Comparison of ENCODE assay signal across 14 cellular contexts in genomic region chr7:130394421-130395188, GRCh38. TPM values are rescaled to one million over a fixed set of nuclear protein-coding genes. Genes with fewer than 3 reads are reported as not detected.
DNase-seq lines count a peak whose midpoint lies in the region; ATAC-seq and TF ChIP-seq lines count a peak whose summit lies in the region.
"Had no signal": no experiment of that assay in that cellular context is flagged by ENCODE, and none has a peak within 500 bp of the region (broad histone marks: within the 10 kb centered on the region; RNA-seq: fewer than 3 reads in every experiment).

No MANE protein-coding gene starts in this region.

- POLR2A ChIA-PET in CD4-positive, alpha-beta T cell (lab: Charles Lee) = interaction anchor here (0.8 to 1.3 kb wide), 5 partner anchors 19 to 189 kb away, joined by 3 to 7 read pairs (median 4); partner anchors contain the start of genes CEP41 and TMEM209

- H3F3A ChIP-seq in smooth muscle cell (ENCODE audit: low read depth) = peaks cover 5% of the 10 kb centered on the region

- peak; percentile 24 for TF ChIP-seq CTCF in CD4-positive, alpha-beta T cell (IDR thresholded peaks at IDR 0.05)
- TF ChIP-seq CTCF in GM10266 (IDR thresholded peaks at IDR 0.05; ENCODE audit: control insufficient read depth, insufficient read depth, low read depth, missing control alignments) = no peak
- no peak for TF ChIP-seq CTCF in omental fat pad (IDR thresholded peaks at IDR 0.05)
- TF ChIP-seq CTCF in smooth muscle cell (IDR thresholded peaks at IDR 0.05; ENCODE audit: borderline replicate concordance, insufficient read depth, poor library complexity, severe bottlenecking) = no peak

- H2AFZ ChIP-seq in mesenchymal stem cell (ENCODE audit: low read depth, low read length) (no peak overlapping the region), smooth muscle cell (ENCODE audit: low read depth) (no peak overlapping the region)

- no peaks in the 10 kb centered on the region for H3K79me1 ChIP-seq in mesenchymal stem cell (replicated peaks; ENCODE audit: low read length, poor library complexity, severe bottlenecking)

- no peaks in the 10 kb centered on the region for H3K79me2 ChIP-seq in smooth muscle cell (ENCODE audit: low read depth)

- H3K4ac ChIP-seq in mesenchymal stem cell (ENCODE audit: low read depth in 1 of 2, low read length in 2 of 2) = no peak overlapping the region

- H3K36me3 Mint-ChIP-seq in CD4-positive, alpha-beta T cell (ENCODE audit: low read depth) = peaks cover 14% of the 10 kb centered on the region
- peaks cover 7% of the 10 kb centered on the region for H3K36me3 Mint-ChIP-seq in activated CD8-positive, alpha-beta memory T cell treated with anti-CD3 and anti-CD28 coated beads, Interleukin-2, amount 10 ng/mL, durations not matched to agents 7 days and 5 days

- H3K9ac ChIP-seq in mesenchymal stem cell (ENCODE audit: low read length) = no peak overlapping the region
- H3K9ac ChIP-seq in smooth muscle cell (ENCODE audit: low read depth) = no peak overlapping the region

- no peak overlapping the region for H3K4me2 ChIP-seq in mesenchymal stem cell (ENCODE audit: low read length, poor library complexity, severe bottlenecking)
- H3K4me2 ChIP-seq in smooth muscle cell = no peak overlapping the region

- no peak overlapping the region for H2BK120ac ChIP-seq in mesenchymal stem cell (ENCODE audit: low read depth, low read length)

- 97% methylated on average over 7 of the region's 7 CpGs for WGBS in mesenchymal stem cell
- WGBS in smooth muscle cell (ENCODE audit: low lambda C conversion rate) = 86% methylated on average over 7 of the region's 7 CpGs

- no peaks in the 10 kb centered on the region for H4K20me1 ChIP-seq in smooth muscle cell (ENCODE audit: low read depth)

- H3K4me3 Mint-ChIP-seq in CD4-positive, alpha-beta T cell = peak overlapping the region; percentile 82
- H3K4me3 Mint-ChIP-seq in activated CD8-positive, alpha-beta memory T cell treated with anti-CD3 and anti-CD28 coated beads, Interleukin-2, amount 10 ng/mL, durations not matched to agents 7 days and 5 days = peak overlapping the region; percentile 34

- no peak overlapping the region for H2BK12ac ChIP-seq in mesenchymal stem cell (ENCODE audit: low read length in 2 of 2)

- no peak overlapping the region for H4K91ac ChIP-seq in mesenchymal stem cell (ENCODE audit: low read length)

- no peaks in the 10 kb centered on the region for H3K9me3 ChIP-seq in CD4-positive, alpha-beta T cell (ENCODE audit: control insufficient read depth, low read length)
- H3K9me3 ChIP-seq in mesenchymal stem cell (ENCODE audit: control insufficient read depth, low read length) (no peaks in the 10 kb centered on the region), smooth muscle cell (replicated peaks; ENCODE audit: low read depth) (no peaks in the 10 kb centered on the region)
- H3K9me3 ChIP-seq: thyroid gland had no signal

- peak; percentile 97 for ATAC-seq in CD4-positive, alpha-beta T cell (ENCODE audit: poor library complexity)
- peak; percentile 98 for ATAC-seq in activated CD8-positive, alpha-beta memory T cell treated with anti-CD3 and anti-CD28 coated beads, Interleukin-2, amount 10 ng/mL, durations not matched to agents 7 days and 5 days
- no peak for ATAC-seq in omental fat pad (ENCODE audit: low FRiP score)

- CTCF ChIA-PET in CD4-positive, alpha-beta T cell (lab: Charles Lee) = no interaction called here
- CTCF ChIA-PET in activated CD8-positive, alpha-beta memory T cell treated with anti-CD3 and anti-CD28 coated beads, Interleukin-2, amount 10 ng/mL, durations not matched to agents 7 days and 5 days (lab: Charles Lee) = no interaction called here

- H3K18ac ChIP-seq in mesenchymal stem cell (ENCODE audit: low read depth in 1 of 2, low read length in 2 of 2) = no peak overlapping the region

- intact Hi-C loops in CD4-positive, alpha-beta T cell (cut with DNase I, micrococcal nuclease) = no loop called here

- peak overlapping the region; percentile 82 for H3K27ac Mint-ChIP-seq in CD4-positive, alpha-beta T cell
- peak overlapping the region; percentile 80 for H3K27ac Mint-ChIP-seq in activated CD8-positive, alpha-beta memory T cell treated with anti-CD3 and anti-CD28 coated beads, Interleukin-2, amount 10 ng/mL, durations not matched to agents 7 days and 5 days

- peaks cover 41% of the 10 kb centered on the region for H3K4me1 Mint-ChIP-seq in CD4-positive, alpha-beta T cell (ENCODE audit: low read depth)
- H3K4me1 Mint-ChIP-seq in activated CD8-positive, alpha-beta memory T cell treated with anti-CD3 and anti-CD28 coated beads, Interleukin-2, amount 10 ng/mL, durations not matched to agents 7 days and 5 days = peaks cover 23% of the 10 kb centered on the region

- H3K36me3 ChIP-seq in mesenchymal stem cell (ENCODE audit: control insufficient read depth in 1 of 2, insufficient read depth in 2 of 2, low read depth in 1 of 2, low read length in 2 of 2) = peaks cover 0 to 4% of the 10 kb centered on the region in 2 experiments
- H3K36me3 ChIP-seq in smooth muscle cell (ENCODE audit: low read depth) = no peaks in the 10 kb centered on the region
- H3K36me3 ChIP-seq: thyroid gland had no signal

- no peak overlapping the region for H2BK5ac ChIP-seq in mesenchymal stem cell (ENCODE audit: low read depth, low read length, poor library complexity, severe bottlenecking)

- H3K14ac ChIP-seq in mesenchymal stem cell (ENCODE audit: low read length in 2 of 2) = no peak overlapping the region

- DNase-seq in CD4-positive, alpha-beta T cell = peak in 5 of 10 experiments; percentile 8 to 37 (median 22)
- peak; percentile 83 for DNase-seq in Jurkat, Clone E6-1 (ENCODE audit: low read depth, low spot score)
- peak; percentile 76 for DNase-seq in activated CD8-positive, alpha-beta memory T cell treated with anti-CD3 and anti-CD28 coated beads, Interleukin-2, amount 10 ng/mL, durations not matched to agents 7 days and 5 days
- no peak for DNase-seq in mesenchymal stem cell
- no peak for DNase-seq in GM10266 (ENCODE audit: extremely low spot score)
- DNase-seq in omental fat pad (ENCODE audit: low spot score) = no peak
- no peak for DNase-seq in smooth muscle cell (lab: John Stamatoyannopoulos, UW; ENCODE audit: unreplicated experiment)
- DNase-seq in NCI-H1930 (lab: John Stamatoyannopoulos, UW) = no peak
- DNase-seq: COR-L47; dorsolateral prefrontal cortex; NCI-H1048; Right ventricle myocardium superior; stimulated activated CD4-positive, alpha-beta T cell treated with anti-CD3 and anti-CD28 coated beads, Interleukin-15, amount 100 ng/mL, for 24 hours; thyroid gland had no signal

- no peaks in the 10 kb centered on the region for H3K27me3 Mint-ChIP-seq in CD4-positive, alpha-beta T cell
- H3K27me3 Mint-ChIP-seq in activated CD8-positive, alpha-beta memory T cell treated with anti-CD3 and anti-CD28 coated beads, Interleukin-2, amount 10 ng/mL, durations not matched to agents 7 days and 5 days = no peaks in the 10 kb centered on the region

- H3K27ac ChIP-seq in CD4-positive, alpha-beta T cell (ENCODE audit: low read depth, low read length) = no peak overlapping the region
- H3K27ac ChIP-seq in mesenchymal stem cell (ENCODE audit: low read length, poor library complexity, severe bottlenecking) = no peak overlapping the region
- H3K27ac ChIP-seq in smooth muscle cell (ENCODE audit: low read depth) = no peak overlapping the region
- H3K27ac ChIP-seq: thyroid gland had no signal

- H2AK5ac ChIP-seq in mesenchymal stem cell (ENCODE audit: low read length, severe bottlenecking) = peak overlapping the region; percentile 34

- no peak overlapping the region for H3K23ac ChIP-seq in mesenchymal stem cell (ENCODE audit: low read length in 2 of 2)

- no peaks in the 10 kb centered on the region for H3K27me3 ChIP-seq in CD4-positive, alpha-beta T cell (ENCODE audit: control insufficient read depth, insufficient read depth, low read length)
- H3K27me3 ChIP-seq in mesenchymal stem cell (ENCODE audit: control insufficient read depth in 1 of 2, insufficient read depth in 1 of 2, low read length in 2 of 2) = no peaks in the 10 kb centered on the region
- no peaks in the 10 kb centered on the region for H3K27me3 ChIP-seq in smooth muscle cell (ENCODE audit: low read depth)
- H3K27me3 ChIP-seq: dorsolateral prefrontal cortex, thyroid gland had no signal

- no peak overlapping the region; the same call in 1 of the 2 replicates for H3K4me3 ChIP-seq in Jurkat, Clone E6-1 (ENCODE audit: low read length)
- H3K4me3 ChIP-seq in mesenchymal stem cell (ENCODE audit: insufficient read depth in 1 of 2, low read depth in 1 of 2, low read length in 2 of 2) (no peak overlapping the region), smooth muscle cell (no peak overlapping the region)
- H3K4me3 ChIP-seq: thyroid gland had no signal

- H3K9me3 Mint-ChIP-seq in CD4-positive, alpha-beta T cell = no peaks in the 10 kb centered on the region
- H3K9me3 Mint-ChIP-seq in activated CD8-positive, alpha-beta memory T cell treated with anti-CD3 and anti-CD28 coated beads, Interleukin-2, amount 10 ng/mL, durations not matched to agents 7 days and 5 days (ENCODE audit: low read depth) = no peaks in the 10 kb centered on the region

- H2BK15ac ChIP-seq in mesenchymal stem cell (ENCODE audit: low read depth, poor library complexity, severe bottlenecking) = no peak overlapping the region

- no peak overlapping the region for H4K8ac ChIP-seq in mesenchymal stem cell (ENCODE audit: low read length)

- H3K4me1 ChIP-seq in mesenchymal stem cell (ENCODE audit: control insufficient read depth, insufficient read depth, low read depth, low read length) = peaks cover 3% of the 10 kb centered on the region
- H3K4me1 ChIP-seq in smooth muscle cell (ENCODE audit: low read depth) = peaks cover 17% of the 10 kb centered on the region
- H3K4me1 ChIP-seq: thyroid gland had no signal

RNA-seq across cellular contexts. Expression of gene CPA1, which starts 14.3 kb away (rescaled TPM):
- total RNA-seq in CD4-positive, alpha-beta T cell = not detected
- polyA plus RNA-seq in Jurkat, Clone E6-1 (2012; ENCODE audit: insufficient read depth, insufficient read length) = not detected
- total RNA-seq in activated CD8-positive, alpha-beta memory T cell treated with anti-CD3 and anti-CD28 coated beads, Interleukin-2, amount 10 ng/mL, durations not matched to agents 7 days and 5 days = not detected
- polyA plus RNA-seq in mesenchymal stem cell (2013, experiment 1 of 2) = 0.12 TPM
- polyA plus RNA-seq in mesenchymal stem cell (2013, experiment 2 of 2) = 0.29 TPM
- total RNA-seq in omental fat pad (1 to 10 TPM in 3 of 4 donors, not detected in 1; 2.0 to 4.5 (median 2.3) TPM), smooth muscle cell (0.90 TPM in 2 replicates)
- 1.7 and 3.8 TPM in 2 replicates for polyA plus RNA-seq in smooth muscle cell
- total RNA-seq: Right ventricle myocardium superior had no signal

RNA-seq across cellular contexts. Expression of gene CEP41, which starts 46.2 kb away (rescaled TPM):
- total RNA-seq in CD4-positive, alpha-beta T cell = 1 to 10 TPM; 3.3 to 4.8 TPM
- 28.0 TPM for polyA plus RNA-seq in Jurkat, Clone E6-1 (2012; ENCODE audit: insufficient read depth, insufficient read length)
- total RNA-seq in activated CD8-positive, alpha-beta memory T cell treated with anti-CD3 and anti-CD28 coated beads, Interleukin-2, amount 10 ng/mL, durations not matched to agents 7 days and 5 days = 10 to 100 TPM; 22.0 to 23.3 TPM
- 15.1 TPM for polyA plus RNA-seq in mesenchymal stem cell (2013, experiment 1 of 2)
- 17.7 TPM for polyA plus RNA-seq in mesenchymal stem cell (2013, experiment 2 of 2)
- total RNA-seq in omental fat pad (10 to 100 TPM in 1 of 4 donors, 1 to 10 TPM in 3; 6.8 to 11.8 (median 8.5) TPM), smooth muscle cell (18.3 and 23.0 TPM in 2 replicates)
- 27.1 and 35.1 TPM in 2 replicates for polyA plus RNA-seq in smooth muscle cell

RNA-seq across cellular contexts. Expression of gene CPA5, which starts 50.0 kb away (rescaled TPM):
- total RNA-seq in CD4-positive, alpha-beta T cell = not detected
- not detected for polyA plus RNA-seq in Jurkat, Clone E6-1 (2012; ENCODE audit: insufficient read depth, insufficient read length)
- 1 to 10 TPM; 3.4 to 4.0 TPM for total RNA-seq in activated CD8-positive, alpha-beta memory T cell treated with anti-CD3 and anti-CD28 coated beads, Interleukin-2, amount 10 ng/mL, durations not matched to agents 7 days and 5 days
- 0.26 TPM for polyA plus RNA-seq in mesenchymal stem cell (2013, experiment 1 of 2)
- polyA plus RNA-seq in mesenchymal stem cell (2013, experiment 2 of 2) = 0.14 TPM
- not detected for total RNA-seq in omental fat pad
- total RNA-seq in smooth muscle cell = not detected in 2 replicates
- 0.45 TPM in 1 of 2 replicates, not detected in the other for polyA plus RNA-seq in smooth muscle cell
- total RNA-seq: Right ventricle myocardium superior, thyroid gland had no signal

Comparison
In these comparisons a context has a peak if more than half of its experiments do, and no peak if none do; other contexts are left out.
1. DNase-seq: peak in Jurkat, Clone E6-1 (single experiment) and activated CD8-positive, alpha-beta memory T cell treated with anti-CD3 and anti-CD28 coated beads, Interleukin-2, amount 10 ng/mL, durations not matched to agents 7 days and 5 days (single experiment); none in mesenchymal stem cell (single experiment), GM10266 (single experiment), omental fat pad (single experiment), smooth muscle cell (single experiment) and NCI-H1930 (0 of 2).